ENCODE assay signal across 13 cellular contexts in the genomic region with DNA sequence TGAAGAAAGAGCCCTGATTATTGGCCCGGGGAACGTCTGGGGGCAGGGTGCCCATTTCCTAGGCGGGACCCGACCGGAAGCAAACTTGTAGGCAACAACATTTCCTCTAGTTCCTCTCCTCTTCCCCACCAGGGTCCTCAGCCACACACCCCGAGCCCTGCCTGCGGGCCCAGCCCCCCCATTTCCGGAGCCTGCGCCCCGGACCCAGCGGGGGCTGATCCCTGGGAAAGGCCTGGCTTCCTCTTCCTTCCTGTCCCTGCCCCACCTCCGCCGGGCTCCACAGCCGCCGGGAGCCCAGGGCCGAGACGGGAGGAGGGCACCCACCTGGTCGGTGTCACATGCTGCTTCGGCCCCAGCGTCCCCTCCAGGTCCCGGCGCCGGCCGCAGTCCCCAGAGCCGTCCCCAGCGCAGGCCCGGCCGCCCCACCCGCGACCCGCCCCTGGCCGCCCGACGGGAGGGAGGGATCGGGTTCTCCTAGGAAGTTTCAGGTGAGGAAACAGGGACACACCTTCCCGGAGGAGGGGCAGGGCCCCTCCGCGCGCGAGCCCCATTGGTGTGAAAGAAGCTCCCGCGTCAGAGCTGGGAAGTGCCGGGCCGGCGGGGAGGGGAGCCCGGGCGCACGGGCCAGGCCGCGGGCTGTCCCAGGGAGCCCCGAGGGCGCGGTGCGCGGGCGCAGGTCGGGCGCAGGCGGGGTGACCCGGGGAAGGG. TPM values are rescaled to one million over a fixed set of nuclear protein-coding genes. Genes with fewer than 3 reads are reported as not detected.
A peak's percentile ranks its signal among the peaks of the same experiment; 100 is the strongest.
DNase-seq lines count a peak whose midpoint lies in the region; ATAC-seq and TF ChIP-seq lines count a peak whose summit lies in the region.
"Not testable (repeated sequence)": the region's sequence is repeated elsewhere in the genome, so short reads cannot be mapped to it uniquely, and the experiment has no call there.
"Had no signal": no experiment of that assay in that cellular context is flagged by ENCODE, and none has a peak within 500 bp of the region (broad histone marks: within the 10 kb centered on the region; RNA-seq: fewer than 3 reads in every experiment).

No MANE protein-coding gene starts in this region.

- H3K27me3 ChIP-seq in PC-3 (ENCODE audit: low read length); left lung: not testable (repeated sequence)

- H3K27me3 Mint-ChIP-seq in activated naive CD8-positive, alpha-beta T cell treated with anti-CD3 and anti-CD28 coated beads, Interleukin-2, amount 50 U/mL, for 24 hours; stimulated activated naive B cell treated with anti-CD40 and anti-IgM and Interleukin-4, amounts not matched to agents 10 μg/mL and 1 μg/mL and 100 μg/mL, for 72 hours: not testable (repeated sequence)

- not testable (repeated sequence) for H3K9me3 ChIP-seq in PC-3 (ENCODE audit: low read length); left lung

- H4K20me1 ChIP-seq in PC-3 (ENCODE audit: low read length) = not testable (repeated sequence)

- not testable (repeated sequence) for H2AFZ ChIP-seq in PC-3 (ENCODE audit: low read length)

- CTCF ChIA-PET in PC-3 (lab: Charles Lee) = not testable (repeated sequence)

- not testable (repeated sequence) for H3K4me3 ChIP-seq in PC-3 (ENCODE audit: low read length); left lung

- H3K9me2 ChIP-seq in PC-3 (replicated peaks; ENCODE audit: low read length) = not testable (repeated sequence)

- not testable (repeated sequence) for TF ChIP-seq CTCF in PC-3 (conservative IDR thresholded peaks at IDR 0.05; ENCODE audit: low read depth, low read length); left lung (IDR thresholded peaks at IDR 0.05)

- H3K4me1 ChIP-seq in PC-3 (ENCODE audit: insufficient read depth, low read length); left lung: not testable (repeated sequence)

- H3K4me1 Mint-ChIP-seq in activated naive CD8-positive, alpha-beta T cell treated with anti-CD3 and anti-CD28 coated beads, Interleukin-2, amount 50 U/mL, for 24 hours; stimulated activated naive B cell treated with anti-CD40 and anti-IgM and Interleukin-4, amounts not matched to agents 10 μg/mL and 1 μg/mL and 100 μg/mL, for 72 hours: not testable (repeated sequence)

- H3K27ac Mint-ChIP-seq in activated naive CD8-positive, alpha-beta T cell treated with anti-CD3 and anti-CD28 coated beads, Interleukin-2, amount 50 U/mL, for 24 hours; stimulated activated naive B cell treated with anti-CD40 and anti-IgM and Interleukin-4, amounts not matched to agents 10 μg/mL and 1 μg/mL and 100 μg/mL, for 72 hours: not testable (repeated sequence)

- H3K36me3 Mint-ChIP-seq in activated naive CD8-positive, alpha-beta T cell treated with anti-CD3 and anti-CD28 coated beads, Interleukin-2, amount 50 U/mL, for 24 hours (ENCODE audit: low read depth); stimulated activated naive B cell treated with anti-CD40 and anti-IgM and Interleukin-4, amounts not matched to agents 10 μg/mL and 1 μg/mL and 100 μg/mL, for 72 hours: not testable (repeated sequence)

- not testable (repeated sequence) for H3K79me2 ChIP-seq in PC-3 (ENCODE audit: low read length)

- DNase-seq in PC-3; activated naive CD8-positive, alpha-beta T cell treated with anti-CD3 and anti-CD28 coated beads, Interleukin-2, amount 50 U/mL, for 24 hours; left lung; stimulated activated naive B cell treated with anti-CD40 and anti-IgM and Interleukin-4, amounts not matched to agents 10 μg/mL and 1 μg/mL and 100 μg/mL, for 72 hours: not testable (repeated sequence)

- not testable (repeated sequence) for H3K4me3 Mint-ChIP-seq in activated naive CD8-positive, alpha-beta T cell treated with anti-CD3 and anti-CD28 coated beads, Interleukin-2, amount 50 U/mL, for 24 hours; stimulated activated naive B cell treated with anti-CD40 and anti-IgM and Interleukin-4, amounts not matched to agents 10 μg/mL and 1 μg/mL and 100 μg/mL, for 72 hours

- intact Hi-C loops in PC-3 (cut with micrococcal nuclease); left lung (cut with DNase I): not testable (repeated sequence)

- not testable (repeated sequence) for H3K27ac ChIP-seq in PC-3 (ENCODE audit: low read length); left lung

- POLR2A ChIA-PET in PC-3 (lab: Charles Lee; ENCODE audit: unreplicated experiment) = not testable (repeated sequence)

- TSS peak; percentile 76 for BruUV-seq in PC-3 (replicated peaks; lab: Mats Ljungman, UMichigan)

- H3K9ac ChIP-seq in PC-3 (ENCODE audit: low read length) = not testable (repeated sequence)

- not testable (repeated sequence) for H3K4me2 ChIP-seq in PC-3 (ENCODE audit: low read length)

- ATAC-seq in GM18519 (IDR thresholded peaks at IDR 0.05; ENCODE audit: low FRiP score, unreplicated experiment) (peak; percentile 58), GM19467 (IDR thresholded peaks at IDR 0.05; ENCODE audit: unreplicated experiment) (peak; percentile 74), HG02623 (IDR thresholded peaks at IDR 0.05; ENCODE audit: unreplicated experiment) (peak; percentile 77), HG03103 (IDR thresholded peaks at IDR 0.05; ENCODE audit: low read depth, unreplicated experiment) (peak; percentile 64), PC-3 (peak; percentile 93), left lung (peak; percentile 99)
- peak; percentile 75 for ATAC-seq in activated naive CD8-positive, alpha-beta T cell treated with anti-CD3 and anti-CD28 coated beads, Interleukin-2, amount 50 U/mL, for 24 hours
- peak; percentile 82 to 84 for ATAC-seq in stimulated activated naive B cell treated with anti-CD40 and anti-IgM and Interleukin-4, amounts not matched to agents 10 μg/mL and 1 μg/mL and 100 μg/mL, for 72 hours (replicated peaks)

- H3F3A ChIP-seq in PC-3 (ENCODE audit: low read length, unreplicated experiment) = not testable (repeated sequence)

- not testable (repeated sequence) for H3K36me3 ChIP-seq in PC-3 (ENCODE audit: low read depth, low read length); left lung

- H3K9me3 Mint-ChIP-seq in activated naive CD8-positive, alpha-beta T cell treated with anti-CD3 and anti-CD28 coated beads, Interleukin-2, amount 50 U/mL, for 24 hours; stimulated activated naive B cell treated with anti-CD40 and anti-IgM and Interleukin-4, amounts not matched to agents 10 μg/mL and 1 μg/mL and 100 μg/mL, for 72 hours: not testable (repeated sequence)

RNA-seq across cellular contexts. Expression of gene OR2A1, which starts 18.3 kb away (rescaled TPM):
- total RNA-seq in PC-3 (2014; rRNA removed) (0.40 TPM in 1 of 2 replicates, not detected in the other), left lung (not detected)
- total RNA-seq: cerebellum, kidney, myocyte, OCI-LY7 had no signal

RNA-seq across cellular contexts. Expression of gene CTAGE8, which starts 24.9 kb away (rescaled TPM):
- total RNA-seq in PC-3 (2014; rRNA removed) (0.69 and 1.2 TPM in 2 replicates), left lung (1 to 10 TPM in 1 of 2 donors, not detected in 1; 3.0 TPM)
- total RNA-seq: cerebellum, myocyte, OCI-LY7 had no signal

RNA-seq across cellular contexts. Expression of gene OR2A7, which starts 29.4 kb away (rescaled TPM):
- total RNA-seq in PC-3 (2014; rRNA removed) = 0.69 TPM in 2 replicates
- total RNA-seq in left lung = 1 to 10 TPM; 5.3 to 5.6 TPM
- total RNA-seq: myocyte, OCI-LY7 had no signal

RNA-seq across cellular contexts. Expression of gene OR2A42, which starts 54.5 kb away (rescaled TPM):
- 0.40 TPM in 1 of 2 replicates, not detected in the other for total RNA-seq in PC-3 (2014; rRNA removed)
- total RNA-seq in left lung = not detected
- total RNA-seq: M059J, myocyte, OCI-LY7 had no signal
